In the genomic region with DNA sequence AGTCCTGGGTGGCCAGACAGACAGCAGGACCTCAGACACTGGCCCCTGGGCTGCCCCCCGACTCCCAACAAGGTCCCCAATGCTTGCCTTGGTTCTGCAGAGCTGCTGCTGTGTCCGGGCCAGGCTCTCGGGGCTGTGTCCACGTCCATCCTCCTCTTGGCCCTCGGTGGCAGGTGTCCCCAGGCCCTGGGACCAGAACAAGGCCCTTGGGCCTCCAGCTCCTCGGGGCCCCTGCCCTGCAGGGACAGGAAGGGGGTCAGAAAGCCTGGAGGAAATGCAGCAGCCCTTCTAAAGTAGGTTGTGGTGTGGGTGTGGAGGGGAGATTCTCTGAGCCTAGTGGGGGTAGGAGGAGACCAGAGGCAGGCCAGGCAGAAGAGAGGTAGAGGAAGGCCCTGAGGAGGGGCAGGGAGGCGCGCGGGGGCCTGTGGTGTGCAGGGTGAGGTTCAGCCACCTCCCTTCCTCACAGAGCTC, we compare ENCODE assay signal across 15 cellular contexts. TPM values are rescaled to one million over a fixed set of nuclear protein-coding genes. Genes with fewer than 3 reads are reported as not detected.
DNase-seq lines count a peak whose midpoint lies in the region; ATAC-seq and TF ChIP-seq lines count a peak whose summit lies in the region.
"Had no signal": no experiment of that assay in that cellular context is flagged by ENCODE, and none has a peak within 500 bp of the region (broad histone marks: within the 10 kb centered on the region; RNA-seq: fewer than 3 reads in every experiment).

No MANE protein-coding gene starts in this region.

- no peaks in the 10 kb centered on the region for H3K9me3 Mint-ChIP-seq in activated CD8-positive, alpha-beta memory T cell treated with anti-CD3 and anti-CD28 coated beads, Interleukin-2, amount 10 ng/mL, durations not matched to agents 7 days and 5 days (ENCODE audit: low read depth)
- H3K9me3 Mint-ChIP-seq in CD4-positive, alpha-beta T cell, result no peaks in the 10 kb centered on the region
- H3K9me3 Mint-ChIP-seq in activated T-helper 17 cell treated with anti-CD3 and anti-CD28 coated beads, Interleukin-2, amount 50 U/mL, for 72 hours, result no peaks in the 10 kb centered on the region
- no peaks in the 10 kb centered on the region for H3K9me3 Mint-ChIP-seq in natural killer cell
- H3K9me3 Mint-ChIP-seq: mesothelial cell of epicardium had no signal

- H3K36me3 Mint-ChIP-seq in activated CD8-positive, alpha-beta memory T cell treated with anti-CD3 and anti-CD28 coated beads, Interleukin-2, amount 10 ng/mL, durations not matched to agents 7 days and 5 days, result peaks cover 7% of the 10 kb centered on the region
- H3K36me3 Mint-ChIP-seq in CD4-positive, alpha-beta T cell (ENCODE audit: low read depth), result peaks cover 7% of the 10 kb centered on the region
- peaks cover 10% of the 10 kb centered on the region for H3K36me3 Mint-ChIP-seq in activated T-helper 17 cell treated with anti-CD3 and anti-CD28 coated beads, Interleukin-2, amount 50 U/mL, for 72 hours (ENCODE audit: low read depth)
- H3K36me3 Mint-ChIP-seq in natural killer cell, result no peaks in the 10 kb centered on the region

- no peak overlapping the region for H3K4me3 Mint-ChIP-seq in activated CD8-positive, alpha-beta memory T cell treated with anti-CD3 and anti-CD28 coated beads, Interleukin-2, amount 10 ng/mL, durations not matched to agents 7 days and 5 days
- peak overlapping the region; percentile 89 for H3K4me3 Mint-ChIP-seq in CD4-positive, alpha-beta T cell
- peak overlapping the region; percentile 74 for H3K4me3 Mint-ChIP-seq in activated T-helper 17 cell treated with anti-CD3 and anti-CD28 coated beads, Interleukin-2, amount 50 U/mL, for 72 hours
- H3K4me3 Mint-ChIP-seq in natural killer cell, result peak overlapping the region; percentile 94

- no peaks in the 10 kb centered on the region for H3K27me3 ChIP-seq in CD4-positive, alpha-beta T cell (ENCODE audit: control insufficient read depth, insufficient read depth, low read length)
- H3K27me3 ChIP-seq: hepatocyte, stomach had no signal

- no peaks in the 10 kb centered on the region for H3K27me3 Mint-ChIP-seq in activated CD8-positive, alpha-beta memory T cell treated with anti-CD3 and anti-CD28 coated beads, Interleukin-2, amount 10 ng/mL, durations not matched to agents 7 days and 5 days
- H3K27me3 Mint-ChIP-seq in CD4-positive, alpha-beta T cell, result no peaks in the 10 kb centered on the region
- H3K27me3 Mint-ChIP-seq in activated T-helper 17 cell treated with anti-CD3 and anti-CD28 coated beads, Interleukin-2, amount 50 U/mL, for 72 hours, result no peaks in the 10 kb centered on the region
- H3K27me3 Mint-ChIP-seq in natural killer cell (ENCODE audit: low read depth in 2 of 2), result no peaks in the 10 kb centered on the region

- CTCF ChIA-PET in activated CD8-positive, alpha-beta memory T cell treated with anti-CD3 and anti-CD28 coated beads, Interleukin-2, amount 10 ng/mL, durations not matched to agents 7 days and 5 days (lab: Charles Lee), result interaction anchor here (0.9 to 1.5 kb wide), 5 partner anchors 10 to 289 kb away, joined by 3 to 5 read pairs (median 4); a partner anchor contains a TSS
- CTCF ChIA-PET in CD4-positive, alpha-beta T cell (lab: Charles Lee), result no interaction called here

- no peak for TF ChIP-seq CTCF in CD4-positive, alpha-beta T cell (IDR thresholded peaks at IDR 0.05)
- TF ChIP-seq CTCF in natural killer cell (IDR thresholded peaks at IDR 0.05), result no peak

- POLR2A ChIA-PET in CD4-positive, alpha-beta T cell (lab: Charles Lee), result interaction anchor here (0.9 to 3.5 kb wide), 10 partner anchors 14 to 302 kb away, joined by 3 to 19 read pairs (median 6); a partner anchor contains a TSS

- peaks cover 26% of the 10 kb centered on the region for H3K4me1 Mint-ChIP-seq in activated CD8-positive, alpha-beta memory T cell treated with anti-CD3 and anti-CD28 coated beads, Interleukin-2, amount 10 ng/mL, durations not matched to agents 7 days and 5 days
- H3K4me1 Mint-ChIP-seq in CD4-positive, alpha-beta T cell (ENCODE audit: low read depth), result peaks cover 41% of the 10 kb centered on the region
- H3K4me1 Mint-ChIP-seq in activated T-helper 17 cell treated with anti-CD3 and anti-CD28 coated beads, Interleukin-2, amount 50 U/mL, for 72 hours, result peaks cover 12% of the 10 kb centered on the region
- H3K4me1 Mint-ChIP-seq in natural killer cell, result peaks cover 36 to 37% of the 10 kb centered on the region in 2 donors

- DNase-seq in activated CD8-positive, alpha-beta memory T cell treated with anti-CD3 and anti-CD28 coated beads, Interleukin-2, amount 10 ng/mL, durations not matched to agents 7 days and 5 days, result peak; percentile 59
- DNase-seq in activated CD8-positive, alpha-beta memory T cell treated with anti-CD3 and anti-CD28 coated beads, Interleukin-2, amount 50 U/mL, for 4 hours, result no peak
- DNase-seq in CD4-positive, alpha-beta T cell, result peak in 7 of 10 experiments; percentile 22 to 69 (median 37)
- DNase-seq in natural killer cell (no peak), NCI-H2029 treated with DMSO at 0.1 percent for 48 hours (lab: John Stamatoyannopoulos, UW) (no peak), nucleus accumbens (lab: John Stamatoyannopoulos, UW) (no peak)
- DNase-seq: MM.1S, NCI-H1930, NCI-H510A, SHP77, stomach had no signal

- no peak for ATAC-seq in activated CD8-positive, alpha-beta memory T cell treated with anti-CD3 and anti-CD28 coated beads, Interleukin-2, amount 10 ng/mL, durations not matched to agents 7 days and 5 days
- no peak for ATAC-seq in CD4-positive, alpha-beta T cell (ENCODE audit: poor library complexity)
- ATAC-seq in activated T-helper 17 cell treated with anti-CD3 and anti-CD28 coated beads, Interleukin-2, amount 50 U/mL, for 72 hours (replicated peaks), result no peak
- peak; percentile 4 to 27 (median 6) for ATAC-seq in natural killer cell
- no peak for ATAC-seq in GM21390 (IDR thresholded peaks at IDR 0.05; ENCODE audit: unreplicated experiment)

- peak overlapping the region; percentile 75 for H3K27ac Mint-ChIP-seq in activated CD8-positive, alpha-beta memory T cell treated with anti-CD3 and anti-CD28 coated beads, Interleukin-2, amount 10 ng/mL, durations not matched to agents 7 days and 5 days
- H3K27ac Mint-ChIP-seq in CD4-positive, alpha-beta T cell, result peak overlapping the region; percentile 91
- peak overlapping the region; percentile 81 for H3K27ac Mint-ChIP-seq in activated T-helper 17 cell treated with anti-CD3 and anti-CD28 coated beads, Interleukin-2, amount 50 U/mL, for 72 hours
- peak overlapping the region; percentile 89 to 97 for H3K27ac Mint-ChIP-seq in natural killer cell

- peak overlapping the region; percentile 39 for H3K27ac ChIP-seq in CD4-positive, alpha-beta T cell (ENCODE audit: low read depth, low read length)
- H3K27ac ChIP-seq: hepatocyte, stomach had no signal

- H3K9me3 ChIP-seq in CD4-positive, alpha-beta T cell (ENCODE audit: control insufficient read depth, low read length), result no peaks in the 10 kb centered on the region
- H3K9me3 ChIP-seq: stomach had no signal

- intact Hi-C loops in CD4-positive, alpha-beta T cell (cut with DNase I, micrococcal nuclease), result loop anchor here (5.0 kb wide), 3 partner anchors 43 to 72 kb away; a partner anchor contains a TSS
- intact Hi-C loops in natural killer cell (cut with micrococcal nuclease), result loop anchor here (5.0 kb wide), 2 partner anchors 48 to 128 kb away; a partner anchor contains a TSS

RNA-seq across cellular contexts. Expression of a gene that starts 2.5 kb away (rescaled TPM):
- 10 to 100 TPM; 22.3 to 25.7 TPM for total RNA-seq in activated CD8-positive, alpha-beta memory T cell treated with anti-CD3 and anti-CD28 coated beads, Interleukin-2, amount 10 ng/mL, durations not matched to agents 7 days and 5 days
- 10 to 100 TPM; 24.7 to 26.3 TPM for total RNA-seq in CD4-positive, alpha-beta T cell
- 10 to 100 TPM; 16.2 to 18.4 TPM for total RNA-seq in activated T-helper 17 cell treated with anti-CD3 and anti-CD28 coated beads, Interleukin-2, amount 50 U/mL, for 72 hours
- total RNA-seq in natural killer cell, result 100 to 1,000 TPM; 100 to 122 (median 106) TPM

RNA-seq across cellular contexts. Expression of a gene that starts 15.3 kb away (rescaled TPM):
- 10 to 100 TPM; 89.0 to 90.7 TPM for total RNA-seq in activated CD8-positive, alpha-beta memory T cell treated with anti-CD3 and anti-CD28 coated beads, Interleukin-2, amount 10 ng/mL, durations not matched to agents 7 days and 5 days
- 10 to 100 TPM; 19.6 to 19.7 TPM for total RNA-seq in CD4-positive, alpha-beta T cell
- 10 to 100 TPM; 63.4 to 86.2 TPM for total RNA-seq in activated T-helper 17 cell treated with anti-CD3 and anti-CD28 coated beads, Interleukin-2, amount 50 U/mL, for 72 hours
- total RNA-seq in natural killer cell, result 10 to 100 TPM; 33.9 to 38.9 (median 37.5) TPM

RNA-seq across cellular contexts. Expression of a gene that starts 26.8 kb away (rescaled TPM):
- total RNA-seq in activated CD8-positive, alpha-beta memory T cell treated with anti-CD3 and anti-CD28 coated beads, Interleukin-2, amount 10 ng/mL, durations not matched to agents 7 days and 5 days, result 10 to 100 TPM; 46.6 to 50.4 TPM
- total RNA-seq in CD4-positive, alpha-beta T cell, result 10 to 100 TPM; 59.7 to 63.7 TPM
- total RNA-seq in activated T-helper 17 cell treated with anti-CD3 and anti-CD28 coated beads, Interleukin-2, amount 50 U/mL, for 72 hours, result 10 to 100 TPM; 25.6 to 26.1 TPM
- total RNA-seq in natural killer cell, result 10 to 100 TPM; 48.0 to 66.7 (median 54.2) TPM

RNA-seq across cellular contexts. Expression of a gene that starts 42.0 kb away (rescaled TPM):
- 1 to 10 TPM; 6.7 to 7.0 TPM for total RNA-seq in activated CD8-positive, alpha-beta memory T cell treated with anti-CD3 and anti-CD28 coated beads, Interleukin-2, amount 10 ng/mL, durations not matched to agents 7 days and 5 days
- total RNA-seq in CD4-positive, alpha-beta T cell, result 10 to 100 TPM; 31.2 to 32.6 TPM
- 10 to 100 TPM; 21.8 to 41.9 TPM for total RNA-seq in activated T-helper 17 cell treated with anti-CD3 and anti-CD28 coated beads, Interleukin-2, amount 50 U/mL, for 72 hours
- total RNA-seq in natural killer cell, result 10 to 100 TPM; 10.7 to 27.4 (median 25.4) TPM

RNA-seq across cellular contexts. Expression of a gene that starts 46.7 kb away (rescaled TPM):
- total RNA-seq in activated CD8-positive, alpha-beta memory T cell treated with anti-CD3 and anti-CD28 coated beads, Interleukin-2, amount 10 ng/mL, durations not matched to agents 7 days and 5 days, result 1 to 10 TPM; 5.9 to 6.3 TPM
- 1 to 10 TPM; 5.7 to 7.0 TPM for total RNA-seq in CD4-positive, alpha-beta T cell
- 10 to 100 TPM; 12.0 to 12.7 TPM for total RNA-seq in activated T-helper 17 cell treated with anti-CD3 and anti-CD28 coated beads, Interleukin-2, amount 50 U/mL, for 72 hours
- total RNA-seq in natural killer cell, result 10 to 100 TPM in 2 of 3 donors, 1 to 10 TPM in 1; 9.5 to 13.0 (median 12.9) TPM

Comparison
In these comparisons a context has a peak if more than half of its experiments do, and no peak if none do; other contexts are left out.
1. DNase-seq: peak in activated CD8-positive, alpha-beta memory T cell treated with anti-CD3 and anti-CD28 coated beads, Interleukin-2, amount 10 ng/mL, durations not matched to agents 7 days and 5 days (single experiment) and CD4-positive, alpha-beta T cell (7 of 10); none in activated CD8-positive, alpha-beta memory T cell treated with anti-CD3 and anti-CD28 coated beads, Interleukin-2, amount 50 U/mL, for 4 hours (single experiment), natural killer cell (single experiment), NCI-H2029 treated with DMSO at 0.1 percent for 48 hours (single experiment) and nucleus accumbens (0 of 56).
2. ATAC-seq: peak in natural killer cell (3 of 3); none in activated CD8-positive, alpha-beta memory T cell treated with anti-CD3 and anti-CD28 coated beads, Interleukin-2, amount 10 ng/mL, durations not matched to agents 7 days and 5 days (single experiment), CD4-positive, alpha-beta T cell (single experiment), activated T-helper 17 cell treated with anti-CD3 and anti-CD28 coated beads, Interleukin-2, amount 50 U/mL, for 72 hours (single experiment) and GM21390 (single experiment).
3. Peak in every context shown above with its lines, with median percentiles within 50 percentile points of each other: H3K27ac Mint-ChIP-seq.